ENCODE assay signal across 17 cellular contexts in the genomic region with DNA sequence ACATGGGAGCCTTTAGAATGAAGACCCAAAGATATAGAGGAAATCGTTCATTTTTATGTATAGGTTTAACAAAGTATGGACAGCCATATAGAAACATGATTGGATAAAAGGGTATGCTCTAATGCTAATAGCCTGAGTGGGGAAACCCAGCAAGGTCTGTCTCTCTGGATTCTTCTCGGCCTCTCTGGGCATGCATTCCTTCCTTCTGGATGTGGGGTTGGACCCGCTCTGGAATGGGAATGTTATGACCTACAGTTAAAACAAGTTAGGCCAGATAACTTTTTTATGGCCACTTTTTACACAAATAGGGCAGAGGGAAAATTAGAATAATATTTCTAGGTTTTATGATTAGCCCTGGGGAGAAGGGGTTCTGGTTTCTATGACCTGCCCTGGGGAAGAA.
DNase-seq lines count a peak whose midpoint lies in the region; FAIRE-seq and TF ChIP-seq lines count a peak whose summit lies in the region.
"Had no signal": no experiment of that assay in that cellular context is flagged by ENCODE, and none has a peak within 500 bp of the region (broad histone marks: within the 10 kb centered on the region; RNA-seq: fewer than 3 reads in every experiment).

No MANE protein-coding gene starts in this region.

- no peaks in the 10 kb centered on the region for H3K27me3 ChIP-seq in trophoblast cell (ENCODE audit: insufficient read depth, low read length)
- no peaks in the 10 kb centered on the region for H3K27me3 ChIP-seq in PC-9 (ENCODE audit: insufficient read depth, low read depth)
- H3K27me3 ChIP-seq: BLaER1 had no signal

- TF ChIP-seq CTCF in fibroblast of villous mesenchyme (IDR thresholded peaks at IDR 0.05; ENCODE audit: insufficient read depth, low read depth, low read length): no peak
- TF ChIP-seq CTCF in PC-9 (conservative IDR thresholded peaks at IDR 0.05): no peak

- H3K36me3 ChIP-seq in trophoblast cell (ENCODE audit: control insufficient read depth in 1 of 2, insufficient read depth in 2 of 2, low read length in 2 of 2): no peaks in the 10 kb centered on the region
- H3K36me3 ChIP-seq in PC-9 (ENCODE audit: low read depth): no peaks in the 10 kb centered on the region
- H3K36me3 ChIP-seq: BLaER1 had no signal

- H2AFZ ChIP-seq in trophoblast cell (ENCODE audit: insufficient read depth, low read length, poor library complexity) (no peak overlapping the region), PC-9 (no peak overlapping the region)

- H3K79me1 ChIP-seq in trophoblast cell (ENCODE audit: low read length): no peaks in the 10 kb centered on the region

- no peak overlapping the region for H3K14ac ChIP-seq in trophoblast cell (ENCODE audit: low read length)

- H2AK5ac ChIP-seq in trophoblast cell (ENCODE audit: low read length): no peak overlapping the region

- no peak overlapping the region for H3K9ac ChIP-seq in trophoblast cell (ENCODE audit: low read length)
- H3K9ac ChIP-seq: BLaER1 had no signal

- FAIRE-seq in GM19239 (lab: Jason Lieb, UNC): peak; percentile 14
- FAIRE-seq in RCC 7860 (lab: Jason Lieb, UNC): no peak
- FAIRE-seq: GM12878, H1, HTR-8/SVneo had no signal

- DNase-seq in EH (ENCODE audit: low read depth) (peak; percentile 50), GM19239 (ENCODE audit: insufficient read length, low spot score) (no peak), fibroblast of villous mesenchyme (ENCODE audit: low read depth) (peak; percentile 45), trophoblast cell (peak; percentile 70 to 81), PC-9 (no peak), NCI-H1048 (lab: John Stamatoyannopoulos, UW) (no peak), RCC 7860 (ENCODE audit: low spot score) (no peak)
- DNase-seq: 8988T; CD4-positive, alpha-beta memory T cell; DMS153; DMS79; H9; IMR-90 had no signal

- no peak overlapping the region for H3K23ac ChIP-seq in trophoblast cell (ENCODE audit: low read length)

- H3F3A ChIP-seq in PC-9 (ENCODE audit: insufficient read depth, low read depth): no peaks in the 10 kb centered on the region

- H4K12ac ChIP-seq in trophoblast cell (ENCODE audit: low read depth, low read length): no peak overlapping the region

- no peaks in the 10 kb centered on the region for H3K9me3 ChIP-seq in trophoblast cell (ENCODE audit: insufficient read depth, low read depth, low read length)
- no peaks in the 10 kb centered on the region for H3K9me3 ChIP-seq in PC-9 (ENCODE audit: insufficient read depth, low read depth)
- H3K9me3 ChIP-seq: BLaER1 had no signal

- no TSS peak for BruUV-seq in PC-9 (replicated peaks; lab: Mats Ljungman, UMichigan)

- H3K4me2 ChIP-seq in trophoblast cell (ENCODE audit: low read length) (no peak overlapping the region), PC-9 (no peak overlapping the region)
- H3K4me2 ChIP-seq: BLaER1 had no signal

- intact Hi-C loops in PC-9 (cut with micrococcal nuclease; ENCODE audit: unreplicated experiment): loop anchor here (10.0 kb wide), 1 partner anchor 187 kb away; no protein-coding TSS in a partner anchor

- H3K18ac ChIP-seq in trophoblast cell (ENCODE audit: low read length): no peak overlapping the region

- H4K91ac ChIP-seq in trophoblast cell (ENCODE audit: low read depth, low read length): no peak overlapping the region

- H3K79me2 ChIP-seq in trophoblast cell (ENCODE audit: control insufficient read depth, insufficient read depth, low read length, poor library complexity): no peaks in the 10 kb centered on the region
- no peaks in the 10 kb centered on the region for H3K79me2 ChIP-seq in PC-9 (ENCODE audit: low read depth)

- no peak overlapping the region for H2BK12ac ChIP-seq in trophoblast cell (ENCODE audit: low read length)

- H4K20me1 ChIP-seq in PC-9 (ENCODE audit: insufficient read depth): no peaks in the 10 kb centered on the region
- H4K20me1 ChIP-seq: BLaER1 had no signal

- POLR2A ChIA-PET in PC-9 (lab: Charles Lee; ENCODE audit: unreplicated experiment): no interaction called here

- H2BK5ac ChIP-seq in trophoblast cell (ENCODE audit: low read depth, low read length, poor library complexity): no peak overlapping the region

- H3K4ac ChIP-seq in trophoblast cell (ENCODE audit: low read depth, low read length): no peak overlapping the region

- H2BK120ac ChIP-seq in trophoblast cell (ENCODE audit: insufficient read depth, low read length, poor library complexity): no peak overlapping the region

- no peak overlapping the region for H3K4me3 ChIP-seq in fibroblast of villous mesenchyme (ENCODE audit: low read depth, low read length)
- no peak overlapping the region for H3K4me3 ChIP-seq in trophoblast cell (ENCODE audit: low read depth, low read length)
- H3K4me3 ChIP-seq in PC-9: no peak overlapping the region
- H3K4me3 ChIP-seq: BLaER1, GM12878 had no signal

- H3K4me1 ChIP-seq in trophoblast cell (ENCODE audit: control insufficient read depth in 1 of 2, insufficient read depth in 2 of 2, low read length in 2 of 2) (no peaks in the 10 kb centered on the region), PC-9 (replicated peaks; ENCODE audit: insufficient read depth) (no peaks in the 10 kb centered on the region)
- H3K4me1 ChIP-seq: BLaER1 had no signal

- H3K27ac ChIP-seq in trophoblast cell (ENCODE audit: low read depth, low read length) (peak overlapping the region; percentile 0), PC-9 (no peak overlapping the region)
- H3K27ac ChIP-seq: BLaER1 had no signal

- no CpG with 5 or more reads among the region's 3 CpGs for WGBS in trophoblast cell (ENCODE audit: extremely low coverage, insufficient coverage, insufficient read length)

- H4K8ac ChIP-seq in trophoblast cell (ENCODE audit: low read depth, low read length): no peak overlapping the region

- CTCF ChIA-PET in PC-9 (lab: Charles Lee): no interaction called here

- no peaks in the 10 kb centered on the region; the same call in 1 of the 2 replicates for H3K9me2 ChIP-seq in PC-9 (ENCODE audit: insufficient read depth)

Comparison
In these comparisons a context has a peak if more than half of its experiments do, and no peak if none do; other contexts are left out.
1. DNase-seq: peak in EH (single experiment), fibroblast of villous mesenchyme (single experiment) and trophoblast cell (2 of 2); none in GM19239 (single experiment), PC-9 (0 of 2), NCI-H1048 (single experiment) and RCC 7860 (single experiment).